ENCODE assay signal across 15 cellular contexts in the genomic region with DNA sequence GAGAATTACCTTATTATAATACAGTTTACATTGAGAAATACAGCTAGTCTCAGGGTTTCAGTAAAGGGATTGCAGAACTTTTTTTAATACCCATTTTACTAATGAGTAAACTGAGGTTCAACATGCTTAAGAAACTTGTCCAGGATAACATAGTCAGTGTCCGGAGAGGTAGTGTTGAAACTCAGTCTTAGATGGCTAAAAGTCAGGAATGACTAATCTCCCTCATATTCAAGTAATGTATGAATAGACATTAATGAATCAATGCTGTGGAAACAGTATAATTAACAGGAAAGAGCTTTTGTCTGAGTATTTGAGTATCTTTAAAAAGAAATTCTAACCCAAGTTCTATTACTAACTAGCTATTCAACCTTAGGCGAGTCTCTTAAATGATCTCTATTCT.
"Had no signal": no experiment of that assay in that cellular context is flagged by ENCODE, and none has a peak within 500 bp of the region (broad histone marks: within the 10 kb centered on the region; RNA-seq: fewer than 3 reads in every experiment).

No MANE protein-coding gene starts in this region.

- H3K27ac ChIP-seq: parathyroid adenoma, testis, upper lobe of right lung had no signal

- H3K79me2 ChIP-seq: parathyroid adenoma had no signal

- H3K4me3 ChIP-seq: testis, upper lobe of right lung had no signal

- H3K36me3 ChIP-seq: upper lobe of right lung had no signal

- H3K27me3 Mint-ChIP-seq: activated B cell treated with CpG ODN at 0.5 μM for 24 hours; naive thymus-derived CD4-positive, alpha-beta T cell; stimulated activated naive CD8-positive, alpha-beta T cell treated with anti-CD3 and anti-CD28 coated beads, Interleukin-15, Interleukin-2, amounts not matched to agents 100 ng/mL and 50 ng/mL, for 24 hours had no signal

- H3K36me3 Mint-ChIP-seq: naive thymus-derived CD4-positive, alpha-beta T cell had no signal

- H3K9me3 Mint-ChIP-seq: activated B cell treated with CpG ODN at 0.5 μM for 24 hours; stimulated activated naive CD8-positive, alpha-beta T cell treated with anti-CD3 and anti-CD28 coated beads, Interleukin-15, Interleukin-2, amounts not matched to agents 100 ng/mL and 50 ng/mL, for 24 hours; T-helper 1 cell treated with Interleukin-12 subunit alpha and Interleukin-12 subunit beta and Interleukin-4 antibody, amounts not matched to agents 30 μg/mL and 1 μg/mL, for 36 hours had no signal

- H3K9ac ChIP-seq: parathyroid adenoma had no signal

- H3K27me3 ChIP-seq: testis, upper lobe of right lung had no signal

- H2AFZ ChIP-seq: parathyroid adenoma had no signal

- H3K4me3 Mint-ChIP-seq: activated B cell treated with CpG ODN at 0.5 μM for 24 hours; naive thymus-derived CD4-positive, alpha-beta T cell; stimulated activated naive CD8-positive, alpha-beta T cell treated with anti-CD3 and anti-CD28 coated beads, Interleukin-15, Interleukin-2, amounts not matched to agents 100 ng/mL and 50 ng/mL, for 24 hours; T-helper 1 cell treated with Interleukin-12 subunit alpha and Interleukin-12 subunit beta and Interleukin-4 antibody, amounts not matched to agents 30 μg/mL and 1 μg/mL, for 36 hours had no signal

- H3K9me3 ChIP-seq: testis, upper lobe of right lung had no signal

- DNase-seq: activated B cell treated with CpG ODN at 0.5 μM for 24 hours; activated CD4-positive, alpha-beta T cell treated with anti-CD3 and anti-CD28 coated beads, Interleukin-2, amount 50 U/mL, for 1 hour; activated naive CD4-positive, alpha-beta T cell treated with anti-CD3 and anti-CD28 coated beads, Interleukin-2, amount 50 U/mL, for 16 hours; activated T-cell treated with anti-CD3 and anti-CD28 coated beads for 4 hours; amniotic stem cell; glutamatergic neuron; naive thymus-derived CD4-positive, alpha-beta T cell; retina; stimulated activated CD4-positive, alpha-beta T cell treated with anti-CD3 and anti-CD28 coated beads, Interleukin-15, amount 100 ng/mL, for 24 hours; stimulated activated CD4-positive, alpha-beta T cell treated with anti-CD3 and anti-CD28 coated beads, Interleukin-4, amount 100 ng/mL, for 24 hours; testis; upper lobe of right lung had no signal

- H3K4me1 Mint-ChIP-seq: activated B cell treated with CpG ODN at 0.5 μM for 24 hours had no signal

- H3K27ac Mint-ChIP-seq: activated B cell treated with CpG ODN at 0.5 μM for 24 hours; naive thymus-derived CD4-positive, alpha-beta T cell; stimulated activated naive CD8-positive, alpha-beta T cell treated with anti-CD3 and anti-CD28 coated beads, Interleukin-15, Interleukin-2, amounts not matched to agents 100 ng/mL and 50 ng/mL, for 24 hours; T-helper 1 cell treated with Interleukin-12 subunit alpha and Interleukin-12 subunit beta and Interleukin-4 antibody, amounts not matched to agents 30 μg/mL and 1 μg/mL, for 36 hours had no signal

- H3K4me1 ChIP-seq: parathyroid adenoma, testis, upper lobe of right lung had no signal
